Comparison of ENCODE assay signal across 13 cellular contexts in the genomic region with DNA sequence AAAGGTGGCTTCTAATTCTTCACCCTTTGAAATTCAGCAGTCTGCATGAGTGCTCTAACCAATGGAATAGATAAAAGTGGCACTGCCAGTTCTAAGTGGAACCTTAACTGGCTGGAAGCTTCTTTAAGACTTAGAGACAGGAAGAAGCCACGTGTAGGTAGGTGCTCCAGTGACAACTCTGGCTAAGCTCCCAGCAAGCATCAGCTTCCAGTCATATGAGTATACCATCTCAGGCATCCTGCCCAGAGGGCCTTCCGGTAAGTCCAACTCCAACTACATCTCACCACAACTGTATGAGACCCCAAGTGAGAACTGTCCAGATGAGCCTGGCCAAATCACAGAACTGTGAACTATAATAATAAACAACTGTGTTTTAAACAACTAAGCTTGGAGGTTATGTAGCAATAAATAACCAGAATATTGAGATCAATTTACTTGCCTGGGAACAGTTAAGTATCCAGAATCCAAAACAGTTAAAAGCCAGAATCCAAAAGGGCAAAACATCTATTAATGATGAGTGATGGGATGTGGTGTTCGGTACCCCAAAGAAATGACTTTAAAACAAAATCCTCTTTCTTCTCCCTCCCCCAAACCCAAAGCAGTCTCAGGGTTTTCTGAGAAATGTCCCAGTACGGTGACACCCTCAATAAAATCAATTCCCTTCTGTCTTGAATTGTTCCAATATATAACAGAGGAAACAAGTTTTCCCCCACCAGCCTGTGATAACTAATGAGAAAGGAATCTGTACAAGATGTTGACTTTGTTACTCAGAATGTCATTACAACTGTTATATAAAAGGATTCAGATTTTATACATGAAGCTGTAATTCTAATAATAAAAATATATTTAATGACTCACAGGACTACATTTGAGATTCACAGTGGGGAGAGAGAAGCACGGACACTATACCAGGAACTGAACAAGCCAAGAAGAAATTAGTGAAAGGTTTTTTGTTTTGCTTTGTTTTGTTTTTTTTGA. TPM values are rescaled to one million over a fixed set of nuclear protein-coding genes. Genes with fewer than 3 reads are reported as not detected.
DNase-seq lines count a peak whose midpoint lies in the region; ATAC-seq and TF ChIP-seq lines count a peak whose summit lies in the region.
"Had no signal": no experiment of that assay in that cellular context is flagged by ENCODE, and none has a peak within 500 bp of the region (broad histone marks: within the 10 kb centered on the region; RNA-seq: fewer than 3 reads in every experiment).

No MANE protein-coding gene starts in this region.

- H3K27ac ChIP-seq in RWPE2 (ENCODE audit: poor library complexity, severe bottlenecking) (peak overlapping the region; percentile 97), prostate gland (peak overlapping the region; percentile 6 to 34)

- peaks cover 10% of the 10 kb centered on the region for H3K36me3 ChIP-seq in RWPE2 (ENCODE audit: low read depth)
- no peaks in the 10 kb centered on the region for H3K36me3 ChIP-seq in prostate gland

- no peak for TF ChIP-seq POLR2A in prostate gland (IDR thresholded peaks at IDR 0.05)

- ATAC-seq in RWPE2 (ENCODE audit: low read depth) = peak; percentile 56
- no peak for ATAC-seq in HG03378 (IDR thresholded peaks at IDR 0.05; ENCODE audit: unreplicated experiment)
- ATAC-seq in HG02885 (IDR thresholded peaks at IDR 0.05; ENCODE audit: poor library complexity, unreplicated experiment) = no peak
- ATAC-seq: right cardiac atrium had no signal

- H3K9me3 ChIP-seq in RWPE2 (ENCODE audit: severe bottlenecking) (no peaks in the 10 kb centered on the region), prostate gland (no peaks in the 10 kb centered on the region)

- no peaks in the 10 kb centered on the region for H3K27me3 ChIP-seq in RWPE2 (ENCODE audit: insufficient read depth, poor library complexity, severe bottlenecking)
- H3K27me3 ChIP-seq in prostate gland (replicated peaks; ENCODE audit: insufficient read depth) = no peaks in the 10 kb centered on the region

- no peak overlapping the region for H3K4me3 ChIP-seq in RWPE2 (ENCODE audit: severe bottlenecking)
- no peak overlapping the region for H3K4me3 ChIP-seq in epithelial cell of esophagus (ENCODE audit: low read length)
- no peak overlapping the region for H3K4me3 ChIP-seq in prostate gland

- DNase-seq in Caki2 (ENCODE audit: low read depth) = peak; percentile 70
- DNase-seq in RWPE2 (ENCODE audit: low spot score) = peak; percentile 85
- DNase-seq in epithelial cell of esophagus (ENCODE audit: low read depth) = peak; percentile 78
- no peak for DNase-seq in prostate gland (ENCODE audit: low spot score)
- no peak for DNase-seq in activated CD8-positive, alpha-beta memory T cell treated with anti-CD3 and anti-CD28 coated beads, Interleukin-2, amount 50 U/mL, for 4 hours
- no peak for DNase-seq in NCI-H1930 (lab: John Stamatoyannopoulos, UW)
- DNase-seq: activated T-cell treated with anti-CD3 and anti-CD28 coated beads, Interleukin-2, amount 50 U/mL, for 1 hour; effector memory CD4-positive, alpha-beta T cell; NCI-H510A treated with DMSO at 0.1 percent for 48 hours; right cardiac atrium; T-helper 2 cell had no signal

- TF ChIP-seq CTCF in RWPE2 (IDR thresholded peaks at IDR 0.05; ENCODE audit: poor library complexity, severe bottlenecking) (no peak), epithelial cell of esophagus (IDR thresholded peaks at IDR 0.05; ENCODE audit: insufficient read depth, low read depth, low read length, missing control alignments) (no peak), prostate gland (IDR thresholded peaks at IDR 0.05) (no peak)

- intact Hi-C loops in prostate gland (cut with DNase I) = loop anchor here (10.0 kb wide), 1 partner anchor 271 kb away; a partner anchor contains a TSS

- H3K4me1 ChIP-seq in RWPE2 (ENCODE audit: insufficient read depth, poor library complexity, severe bottlenecking) = peaks cover 38% of the 10 kb centered on the region
- no peaks in the 10 kb centered on the region for H3K4me1 ChIP-seq in prostate gland (replicated peaks)

- in situ Hi-C loops in Caki2 (cut with HindIII; ENCODE audit: low pct_unique_long_range_greater_than_20kb, low sequenced_read_pairs) = no loop called here

- WGBS in prostate gland = 39% methylated on average over 5 of the region's 5 CpGs

RNA-seq across cellular contexts. Expression of a gene that starts 4.2 kb away (rescaled TPM):
- 1.1 and 4.5 TPM in 2 replicates for total RNA-seq in Caki2 (2014; rRNA removed; shearing (Covaris generic); ENCODE audit: low replicate concordance)
- total RNA-seq in prostate gland = 10 to 100 TPM in 1 of 2 donors, 1 to 10 TPM in 1; 7.9 to 48.5 TPM

Comparison
In these comparisons a context has a peak if more than half of its experiments do, and no peak if none do; other contexts are left out.
1. DNase-seq: peak in Caki2 (single experiment), RWPE2 (single experiment) and epithelial cell of esophagus (single experiment); none in prostate gland (single experiment), activated CD8-positive, alpha-beta memory T cell treated with anti-CD3 and anti-CD28 coated beads, Interleukin-2, amount 50 U/mL, for 4 hours (single experiment) and NCI-H1930 (0 of 2).